In the genomic region with DNA sequence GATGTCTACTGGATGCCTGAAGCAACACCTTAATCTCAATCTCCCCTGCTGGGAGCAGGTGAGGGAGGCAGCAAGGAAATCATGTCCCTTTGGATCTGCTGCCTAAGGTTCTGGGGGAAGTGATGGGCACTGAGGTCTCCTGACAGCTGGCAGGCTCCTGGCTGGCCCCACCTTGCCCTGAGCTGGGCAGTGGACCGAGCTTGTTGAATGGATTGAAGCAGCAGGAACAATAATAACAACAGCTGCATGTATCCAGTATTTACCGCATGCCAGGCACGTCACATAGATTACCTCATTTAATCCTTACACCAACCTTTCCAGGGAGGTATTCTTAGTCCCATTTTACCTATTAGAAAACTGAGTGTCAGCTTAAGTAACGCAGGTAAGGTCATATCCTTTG, we compare ENCODE assay signal across 12 cellular contexts.
"Had no signal": no experiment of that assay in that cellular context is flagged by ENCODE, and none has a peak within 500 bp of the region (broad histone marks: within the 10 kb centered on the region; RNA-seq: fewer than 3 reads in every experiment).

No MANE protein-coding gene starts in this region.

- H3K4me1 ChIP-seq: adrenal gland, spleen, upper lobe of right lung had no signal

- H3K4me3 ChIP-seq: adrenal gland, left ventricle myocardium inferior, spleen, upper lobe of right lung had no signal

- H3K36me3 ChIP-seq: adrenal gland, left ventricle myocardium inferior, spleen, upper lobe of right lung had no signal

- H3K27ac ChIP-seq: adrenal gland, left ventricle myocardium inferior, spleen, upper lobe of right lung had no signal

- DNase-seq: activated T-cell treated with anti-CD3 and anti-CD28 coated beads, Interleukin-2, amount 50 U/mL, for 24 hours; adrenal gland; effector memory CD4-positive, alpha-beta T cell; hypothalamus; left ventricle myocardium inferior; mammary epithelial cell; natural killer cell; spleen; stimulated activated CD4-positive, alpha-beta T cell treated with anti-CD3 and anti-CD28 coated beads, Interleukin-4, amount 100 ng/mL, for 1 hour; stimulated activated naive CD4-positive, alpha-beta T cell; T-helper 9 cell; upper lobe of right lung had no signal

- H3K9me3 ChIP-seq: adrenal gland, left ventricle myocardium inferior, spleen, upper lobe of right lung had no signal

- H3K27me3 ChIP-seq: adrenal gland, spleen, upper lobe of right lung had no signal
